ENCODE assay signal across 11 cellular contexts in genomic region chr17:66549731-66550207, GRCh38.
DNase-seq lines count a peak whose midpoint lies in the region; ATAC-seq and TF ChIP-seq lines count a peak whose summit lies in the region.
"Had no signal": no experiment of that assay in that cellular context is flagged by ENCODE, and none has a peak within 500 bp of the region (broad histone marks: within the 10 kb centered on the region; RNA-seq: fewer than 3 reads in every experiment).

No MANE protein-coding gene starts in this region.

- H3K27me3 ChIP-seq in aorta (ENCODE audit: control insufficient read depth in 1 of 2, insufficient read depth in 2 of 2, low read length in 1 of 2) = no peaks in the 10 kb centered on the region
- H3K27me3 ChIP-seq: right atrium auricular region had no signal

- H3K4me3 Mint-ChIP-seq in Calu3 (ENCODE audit: low read depth, unreplicated experiment) (no peak overlapping the region), chondrocyte (ENCODE audit: unreplicated experiment) (peak overlapping the region; percentile 13), mesothelial cell of epicardium (no peak overlapping the region)
- H3K4me3 Mint-ChIP-seq in activated CD8-positive, alpha-beta T cell treated with anti-CD3 and anti-CD28 coated beads, Interleukin-2, amount 10 ng/mL, durations not matched to agents 7 days and 5 days = no peak overlapping the region

- no peak for DNase-seq in Calu3
- no peak for DNase-seq in chondrocyte (ENCODE audit: low spot score)
- DNase-seq in mesothelial cell of epicardium (ENCODE audit: low spot score in 2 of 2, unreplicated experiment in 2 of 2) = no peak
- DNase-seq in aorta = no peak
- DNase-seq in activated CD8-positive, alpha-beta T cell treated with anti-CD3 and anti-CD28 coated beads, Interleukin-2, amount 10 ng/mL, durations not matched to agents 7 days and 5 days = no peak
- DNase-seq in activated naive CD4-positive, alpha-beta T cell treated with anti-CD3 and anti-CD28 coated beads, Interleukin-2, amount 50 U/mL, for 16 hours = no peak
- DNase-seq: activated CD4-positive, alpha-beta T cell treated with anti-CD3 and anti-CD28 coated beads, Interleukin-2, amount 50 U/mL, for 1 hour; NCI-H1092 treated with DMSO at 0.1 percent for 48 hours had no signal

- H3K27ac Mint-ChIP-seq in Calu3 (ENCODE audit: unreplicated experiment) (peak overlapping the region; percentile 27), chondrocyte (ENCODE audit: unreplicated experiment) (peak overlapping the region; percentile 93), mesothelial cell of epicardium (peak overlapping the region; percentile 92)
- no peak overlapping the region for H3K27ac Mint-ChIP-seq in activated CD8-positive, alpha-beta T cell treated with anti-CD3 and anti-CD28 coated beads, Interleukin-2, amount 10 ng/mL, durations not matched to agents 7 days and 5 days

- H3K36me3 ChIP-seq in KOPT-K1 (ENCODE audit: insufficient read depth, low read length) (peaks cover 8% of the 10 kb centered on the region), aorta (ENCODE audit: control insufficient read depth in 1 of 2, insufficient read depth in 2 of 2, low read length in 1 of 2) (no peaks in the 10 kb centered on the region)
- H3K36me3 ChIP-seq: right atrium auricular region had no signal

- ATAC-seq in aorta (ENCODE audit: low FRiP score) = no peak
- no peak for ATAC-seq in activated CD8-positive, alpha-beta T cell treated with anti-CD3 and anti-CD28 coated beads, Interleukin-2, amount 10 ng/mL, durations not matched to agents 7 days and 5 days
- no peak for ATAC-seq in HG02938 (IDR thresholded peaks at IDR 0.05; ENCODE audit: unreplicated experiment)

- peaks cover 9% of the 10 kb centered on the region for H3K36me3 Mint-ChIP-seq in Calu3 (ENCODE audit: insufficient read depth, unreplicated experiment)
- H3K36me3 Mint-ChIP-seq in chondrocyte (ENCODE audit: low read depth) = peaks cover 4% of the 10 kb centered on the region
- H3K36me3 Mint-ChIP-seq in mesothelial cell of epicardium = peaks cover 14% of the 10 kb centered on the region
- H3K36me3 Mint-ChIP-seq in activated CD8-positive, alpha-beta T cell treated with anti-CD3 and anti-CD28 coated beads, Interleukin-2, amount 10 ng/mL, durations not matched to agents 7 days and 5 days (ENCODE audit: low read depth) = peaks cover 32% of the 10 kb centered on the region

- H3K9me3 ChIP-seq in KOPT-K1 (ENCODE audit: insufficient read depth, low read length, poor library complexity, severe bottlenecking) (peaks cover 9% of the 10 kb centered on the region), aorta (ENCODE audit: control insufficient read depth, low read length) (no peaks in the 10 kb centered on the region)

- no peaks in the 10 kb centered on the region for H3K9me3 Mint-ChIP-seq in Calu3 (ENCODE audit: low read depth, unreplicated experiment)
- peaks cover 16% of the 10 kb centered on the region for H3K9me3 Mint-ChIP-seq in chondrocyte (ENCODE audit: low read depth)
- H3K9me3 Mint-ChIP-seq in mesothelial cell of epicardium = peaks cover 36% of the 10 kb centered on the region
- H3K9me3 Mint-ChIP-seq in activated CD8-positive, alpha-beta T cell treated with anti-CD3 and anti-CD28 coated beads, Interleukin-2, amount 10 ng/mL, durations not matched to agents 7 days and 5 days (ENCODE audit: insufficient read depth) = peaks cover 4% of the 10 kb centered on the region

- H3K27ac ChIP-seq in KOPT-K1 (ENCODE audit: low read depth, low read length, poor library complexity, severe bottlenecking) (peak overlapping the region; percentile 59), aorta (ENCODE audit: low read depth in 1 of 2, low read length in 2 of 2) (no peak overlapping the region)
- H3K27ac ChIP-seq: right atrium auricular region had no signal

- TF ChIP-seq CTCF in Calu3 (IDR thresholded peaks at IDR 0.05; ENCODE audit: unreplicated experiment) = no peak
- no peak for TF ChIP-seq CTCF in chondrocyte (IDR thresholded peaks at IDR 0.05)
- no peak for TF ChIP-seq CTCF in mesothelial cell of epicardium (IDR thresholded peaks at IDR 0.05; ENCODE audit: unreplicated experiment)

- intact Hi-C loops in Calu3 (cut with micrococcal nuclease; ENCODE audit: unreplicated experiment) (no loop called here), aorta (cut with DNase I) (no loop called here)

- H3K4me1 ChIP-seq in aorta (ENCODE audit: control insufficient read depth in 1 of 2, insufficient read depth in 2 of 2, low read length in 2 of 2) = no peaks in the 10 kb centered on the region
- H3K4me1 ChIP-seq: right atrium auricular region had no signal

- WGBS in aorta, 2 donors = 47 to 53% methylated on average over 5 of the region's 5 CpGs

- CTCF ChIA-PET in Calu3 (lab: Charles Lee) = no interaction called here
- CTCF ChIA-PET in activated CD8-positive, alpha-beta T cell treated with anti-CD3 and anti-CD28 coated beads, Interleukin-2, amount 10 ng/mL, durations not matched to agents 7 days and 5 days (lab: Charles Lee) = no interaction called here

- POLR2A ChIA-PET in activated CD8-positive, alpha-beta T cell treated with anti-CD3 and anti-CD28 coated beads, Interleukin-2, amount 10 ng/mL, durations not matched to agents 7 days and 5 days (lab: Charles Lee) = no interaction called here

- BruUV-seq in Calu3 (replicated peaks; lab: Mats Ljungman, UMichigan) = no TSS peak

- no peaks in the 10 kb centered on the region for H3K27me3 Mint-ChIP-seq in Calu3 (ENCODE audit: unreplicated experiment)
- no peaks in the 10 kb centered on the region for H3K27me3 Mint-ChIP-seq in chondrocyte (ENCODE audit: low read depth)
- H3K27me3 Mint-ChIP-seq in mesothelial cell of epicardium (ENCODE audit: low read depth) = peaks cover 1% of the 10 kb centered on the region
- H3K27me3 Mint-ChIP-seq in activated CD8-positive, alpha-beta T cell treated with anti-CD3 and anti-CD28 coated beads, Interleukin-2, amount 10 ng/mL, durations not matched to agents 7 days and 5 days (ENCODE audit: low read depth) = no peaks in the 10 kb centered on the region

- peaks cover 52% of the 10 kb centered on the region for H3K4me1 Mint-ChIP-seq in Calu3 (ENCODE audit: low read depth, unreplicated experiment)
- peaks cover 58% of the 10 kb centered on the region for H3K4me1 Mint-ChIP-seq in chondrocyte (ENCODE audit: low read depth)
- H3K4me1 Mint-ChIP-seq in mesothelial cell of epicardium = peaks cover 15% of the 10 kb centered on the region
- peaks cover 43% of the 10 kb centered on the region for H3K4me1 Mint-ChIP-seq in activated CD8-positive, alpha-beta T cell treated with anti-CD3 and anti-CD28 coated beads, Interleukin-2, amount 10 ng/mL, durations not matched to agents 7 days and 5 days (ENCODE audit: low read depth)

- H3K4me3 ChIP-seq in aorta (ENCODE audit: low read length in 2 of 2) = no peak overlapping the region
- H3K4me3 ChIP-seq: right atrium auricular region had no signal
